Comparison of ENCODE assay signal across 31 cellular contexts in genomic region chr12:63041601-63042000, GRCh38.
"Had no signal": no experiment of that assay in that cellular context is flagged by ENCODE, and none has a peak within 500 bp of the region (broad histone marks: within the 10 kb centered on the region; RNA-seq: fewer than 3 reads in every experiment).

No MANE protein-coding gene starts in this region.

- H3K4me2 ChIP-seq: PC-9, SK-N-SH had no signal

- H3K9ac ChIP-seq: SK-N-SH had no signal

- DNase-seq: Kasumi-1, KG1, MG63, NCI-H1048, NCI-H1092 treated with DMSO at 0.1 percent for 48 hours, NCI-H1105 treated with DMSO at 0.1 percent for 48 hours, NCI-H1417, NCI-H1436, NCI-H146, NCI-H1694, NCI-H187, NCI-H1930, NCI-H2029 treated with DMSO at 0.1 percent for 48 hours, NCI-H2081 treated with DMSO at 0.1 percent for 48 hours, NCI-H2107, NCI-H2171, NCI-H226, NCI-H446 treated with DMSO at 0.1 percent for 48 hours, NCI-H510A, NCI-H524, NCI-H526, NCI-H774, PC-9, SHP77, SIG-M5, SJCRH30, SK-N-SH, SW 1271 had no signal

- H2AFZ ChIP-seq: PC-9 had no signal

- H3K4me3 ChIP-seq: MG63, PC-9, SJCRH30 had no signal

- H3K4me1 ChIP-seq: SJCRH30 had no signal

- H3K27ac ChIP-seq: PC-9, RWPE1, SJCRH30 had no signal

- H3K9me3 ChIP-seq: MG63, SJCRH30, SK-N-SH had no signal

- ATAC-seq: Panc1, Right ventricle myocardium inferior had no signal

- H3K36me3 ChIP-seq: MG63, SJCRH30 had no signal

- H3K27me3 ChIP-seq: MG63, SJCRH30 had no signal
